Comparison of ENCODE assay signal across 21 cellular contexts in the genomic region with DNA sequence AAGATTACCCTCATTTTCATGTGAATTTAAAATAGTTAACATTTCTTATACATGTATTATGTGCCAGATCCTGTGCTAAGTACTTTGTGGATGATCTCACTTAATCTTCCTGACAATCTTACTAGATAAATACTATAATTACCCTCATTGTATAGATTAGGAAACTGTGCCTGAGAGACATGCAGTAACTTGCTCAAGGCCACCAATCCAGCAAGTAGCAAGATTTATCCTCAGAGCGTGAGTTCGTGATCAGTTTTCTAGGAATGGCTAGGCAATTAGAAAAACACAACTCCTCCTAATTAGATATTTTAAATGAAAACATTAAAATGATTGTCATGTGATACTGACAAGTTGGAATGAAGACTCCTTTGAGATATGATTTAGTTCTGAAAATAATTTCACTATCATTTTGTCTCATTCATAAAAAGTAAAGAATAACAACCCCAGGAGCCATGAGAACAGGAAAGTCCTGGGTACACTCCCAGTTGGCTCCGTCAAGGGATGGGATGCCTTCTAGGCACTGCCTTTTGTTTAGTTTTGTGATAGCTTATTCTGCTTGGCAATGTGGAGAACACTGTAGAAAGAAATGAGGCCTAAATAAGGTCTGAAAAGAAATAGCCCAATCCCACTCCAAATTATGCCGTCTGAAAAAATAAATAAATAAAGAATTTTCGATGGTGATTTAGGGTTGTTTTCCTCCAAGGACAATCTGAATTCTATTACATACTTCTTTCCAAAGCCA.
DNase-seq lines count a peak whose midpoint lies in the region; ATAC-seq and TF ChIP-seq lines count a peak whose summit lies in the region.
"Had no signal": no experiment of that assay in that cellular context is flagged by ENCODE, and none has a peak within 500 bp of the region (broad histone marks: within the 10 kb centered on the region; RNA-seq: fewer than 3 reads in every experiment).

No MANE protein-coding gene starts in this region.

- no peak overlapping the region for H3K27ac Mint-ChIP-seq in natural killer cell

- no peak overlapping the region for H3K9ac ChIP-seq in mesenchymal stem cell (ENCODE audit: low read length)

- no peak overlapping the region for H2AFZ ChIP-seq in mesenchymal stem cell (ENCODE audit: low read depth, low read length)

- peak overlapping the region in 1 of 2 experiments; percentile 55 for H3K14ac ChIP-seq in mesenchymal stem cell (ENCODE audit: low read length in 2 of 2)

- H3K9me3 ChIP-seq in ascending aorta (no peaks in the 10 kb centered on the region), mesenchymal stem cell (ENCODE audit: control insufficient read depth, low read length) (no peaks in the 10 kb centered on the region)
- H3K9me3 ChIP-seq: SJCRH30 had no signal

- H2AK5ac ChIP-seq in mesenchymal stem cell (ENCODE audit: low read length, severe bottlenecking), result no peak overlapping the region

- no peak for TF ChIP-seq CTCF in ascending aorta (IDR thresholded peaks at IDR 0.05)
- TF ChIP-seq CTCF in natural killer cell (IDR thresholded peaks at IDR 0.05), result no peak

- H3K36me3 Mint-ChIP-seq in natural killer cell, result no peaks in the 10 kb centered on the region

- H3K27me3 Mint-ChIP-seq in natural killer cell (ENCODE audit: low read depth in 2 of 2), result peaks cover 0 to 7% of the 10 kb centered on the region in 2 donors

- no peak overlapping the region for H4K8ac ChIP-seq in mesenchymal stem cell (ENCODE audit: low read length)

- H3K27ac ChIP-seq in ascending aorta (peak overlapping the region; percentile 51 to 56), mesenchymal stem cell (ENCODE audit: low read length, poor library complexity, severe bottlenecking) (no peak overlapping the region)
- H3K27ac ChIP-seq: C4-2B, SJCRH30 had no signal

- intact Hi-C loops in ascending aorta (cut with DNase I), result no loop called here
- intact Hi-C loops in natural killer cell (cut with micrococcal nuclease), result no loop called here

- peak overlapping the region; percentile 15 for H2BK120ac ChIP-seq in mesenchymal stem cell (ENCODE audit: low read depth, low read length)

- TF ChIP-seq POLR2A in GM18505 (IDR thresholded peaks at IDR 0.05; ENCODE audit: borderline replicate concordance, extremely low read depth, insufficient read depth, insufficient read length), result no peak

- no peak overlapping the region for H2BK12ac ChIP-seq in mesenchymal stem cell (ENCODE audit: low read length in 2 of 2)

- H3K4me1 ChIP-seq in ascending aorta (peaks cover 12 to 28% of the 10 kb centered on the region in 2 donors), mesenchymal stem cell (ENCODE audit: control insufficient read depth, insufficient read depth, low read depth, low read length) (peaks cover 4% of the 10 kb centered on the region)

- peaks cover 0 to 4% of the 10 kb centered on the region in 2 donors for H3K36me3 ChIP-seq in ascending aorta
- peaks cover 5 to 62% of the 10 kb centered on the region in 2 experiments for H3K36me3 ChIP-seq in mesenchymal stem cell (ENCODE audit: control insufficient read depth in 1 of 2, insufficient read depth in 2 of 2, low read depth in 1 of 2, low read length in 2 of 2)
- H3K36me3 ChIP-seq: SJCRH30 had no signal

- no peak overlapping the region for H2BK5ac ChIP-seq in mesenchymal stem cell (ENCODE audit: low read depth, low read length, poor library complexity, severe bottlenecking)

- H3K18ac ChIP-seq in mesenchymal stem cell (ENCODE audit: low read depth in 1 of 2, low read length in 2 of 2), result no peak overlapping the region

- H3K79me1 ChIP-seq in mesenchymal stem cell (replicated peaks; ENCODE audit: low read length, poor library complexity, severe bottlenecking), result peaks cover 15% of the 10 kb centered on the region

- no peak overlapping the region for H3K4me3 ChIP-seq in ascending aorta
- no peak overlapping the region for H3K4me3 ChIP-seq in mesenchymal stem cell (ENCODE audit: insufficient read depth in 1 of 2, low read depth in 1 of 2, low read length in 2 of 2)
- H3K4me3 ChIP-seq: SJCRH30 had no signal

- H3K4me1 Mint-ChIP-seq in natural killer cell, result peaks cover 0 to 5% of the 10 kb centered on the region in 2 donors

- no peak overlapping the region for H3K23ac ChIP-seq in mesenchymal stem cell (ENCODE audit: low read length in 2 of 2)

- H3K4ac ChIP-seq in mesenchymal stem cell (ENCODE audit: low read depth in 1 of 2, low read length in 2 of 2), result peak overlapping the region in 1 of 2 experiments; percentile 24

- peak; percentile 58 for DNase-seq in NCI-H82 (lab: John Stamatoyannopoulos, UW)
- DNase-seq in ascending aorta (ENCODE audit: low spot score in 2 of 2), result no peak
- no peak for DNase-seq in mesenchymal stem cell
- DNase-seq in natural killer cell, result no peak
- DNase-seq: AML-193, DND-41, HCEC 1CT, KG1, NCI-H1105 treated with DMSO at 0.1 percent for 48 hours, NCI-H1694, NCI-H2081 treated with DMSO at 0.1 percent for 48 hours, NCI-H510A, NCI-H748 treated with DMSO at 0.1 percent for 48 hours, OCI-M1, RPMI8226, SJCRH30 had no signal

- no peak overlapping the region for H4K91ac ChIP-seq in mesenchymal stem cell (ENCODE audit: low read length)

- ATAC-seq in HG02884 (IDR thresholded peaks at IDR 0.05; ENCODE audit: unreplicated experiment) (no peak), natural killer cell (no peak), HG03095 (IDR thresholded peaks at IDR 0.05; ENCODE audit: unreplicated experiment) (no peak), GM18505 (IDR thresholded peaks at IDR 0.05; ENCODE audit: unreplicated experiment) (no peak)
- ATAC-seq: HepG2 had no signal

- H3K27me3 ChIP-seq in ascending aorta, result no peaks in the 10 kb centered on the region
- no peaks in the 10 kb centered on the region for H3K27me3 ChIP-seq in mesenchymal stem cell (ENCODE audit: control insufficient read depth in 1 of 2, insufficient read depth in 1 of 2, low read length in 2 of 2)
- H3K27me3 ChIP-seq: SJCRH30 had no signal

- H3K4me2 ChIP-seq in mesenchymal stem cell (ENCODE audit: low read length, poor library complexity, severe bottlenecking), result no peak overlapping the region

- 100% methylated on average over 1 of the region's 5 CpGs for WGBS in mesenchymal stem cell

- H3K9me3 Mint-ChIP-seq in natural killer cell, result no peaks in the 10 kb centered on the region

- no peak overlapping the region for H3K4me3 Mint-ChIP-seq in natural killer cell

- no peak overlapping the region for H2BK15ac ChIP-seq in mesenchymal stem cell (ENCODE audit: low read depth, poor library complexity, severe bottlenecking)
